Comparison of ENCODE assay signal across 1 cellular context in genomic region chr1:22014575-22015206, GRCh38.
TF ChIP-seq lines count a peak whose summit lies in the region.

No MANE protein-coding gene starts in this region.

TF ChIP-seq in HEK293, 187 proteins besides CTCF, POLR2A, EP300 and RAD21:
- TF ChIP-seq SCRT2 (tag by site-specific recombination; IDR thresholded peaks at IDR 0.05) (peak; percentile 78), SCRT1 (tag by site-specific recombination; IDR thresholded peaks at IDR 0.05; ENCODE audit: borderline replicate concordance) (peak; percentile 70; the same call in 1 of the 2 replicates)
